In genomic region chr14:103700753-103701490, GRCh38 we compare ENCODE assay signal across 23 cellular contexts. TPM values are rescaled to one million over a fixed set of nuclear protein-coding genes. Genes with fewer than 3 reads are reported as not detected.
DNase-seq lines count a peak whose midpoint lies in the region; ATAC-seq, FAIRE-seq and TF ChIP-seq lines count a peak whose summit lies in the region.
"Had no signal": no experiment of that assay in that cellular context is flagged by ENCODE, and none has a peak within 500 bp of the region (broad histone marks: within the 10 kb centered on the region; RNA-seq: fewer than 3 reads in every experiment).

No MANE protein-coding gene starts in this region.

- intact Hi-C loops in activated CD4-positive, alpha-beta T cell treated with anti-CD3 and anti-CD28 coated beads for 36 hours (cut with DNase I, micrococcal nuclease), result no loop called here
- intact Hi-C loops in kidney (cut with DNase I), result no loop called here

- ATAC-seq in activated CD4-positive, alpha-beta T cell treated with anti-CD3 and anti-CD28 coated beads for 36 hours, result peak; percentile 23
- no peak for ATAC-seq in stimulated activated memory B cell treated with anti-CD40 and anti-IgM and Interleukin-4, amounts not matched to agents 10 μg/mL and 1 μg/mL and 100 μg/mL, for 72 hours
- ATAC-seq: HCT116 had no signal

- H3K4me1 Mint-ChIP-seq in activated CD4-positive, alpha-beta T cell treated with anti-CD3 and anti-CD28 coated beads for 36 hours, result no peaks in the 10 kb centered on the region
- peaks cover 14% of the 10 kb centered on the region for H3K4me1 Mint-ChIP-seq in astrocyte (ENCODE audit: low read depth, unreplicated experiment)
- H3K4me1 Mint-ChIP-seq in stimulated activated memory B cell treated with anti-CD40 and anti-IgM and Interleukin-4, amounts not matched to agents 10 μg/mL and 1 μg/mL and 100 μg/mL, for 72 hours, result peaks cover 87% of the 10 kb centered on the region

- no peak overlapping the region for H3K4me2 ChIP-seq in astrocyte (ENCODE audit: low read length)

- no peak for DNase-seq in activated CD4-positive, alpha-beta T cell treated with anti-CD3 and anti-CD28 coated beads for 36 hours
- DNase-seq in activated CD4-positive, alpha-beta T cell treated with anti-CD3 and anti-CD28 coated beads, Interleukin-2, amount 50 U/mL, for 1 hour, result no peak
- DNase-seq in astrocyte (ENCODE audit: low read depth) (no peak), kidney (peak; percentile 78), NCI-H446 treated with DMSO at 0.1 percent for 48 hours (lab: John Stamatoyannopoulos, UW) (no peak), DMS153 treated with DMSO at 0.1 percent for 48 hours (lab: John Stamatoyannopoulos, UW; ENCODE audit: unreplicated experiment) (no peak), medulla oblongata (ENCODE audit: extremely low spot score) (no peak)
- DNase-seq: 8988T; activated CD4-positive, alpha-beta T cell treated with anti-CD3 and anti-CD28 coated beads for 4 hours; activated effector memory CD4-positive, alpha-beta T cell treated with Interleukin-2 at 50 U/mL for 16 hours; effector CD8-positive, alpha-beta T cell; esophagus squamous epithelium; NCI-H1092; NCI-H2081 treated with DMSO at 0.1 percent for 48 hours; NCI-H524; stimulated activated CD4-positive, alpha-beta T cell treated with anti-CD3 and anti-CD28 coated beads, Interleukin-2, amount 100 ng/mL, for 48 hours; stomach had no signal

- peaks cover 42% of the 10 kb centered on the region for H3K79me2 ChIP-seq in astrocyte (ENCODE audit: insufficient read depth, low read length)

- no peaks in the 10 kb centered on the region for H3K9me3 ChIP-seq in astrocyte (ENCODE audit: insufficient read depth, low read depth, low read length)
- H3K9me3 ChIP-seq in kidney (ENCODE audit: control insufficient read depth in 1 of 2, low read length in 2 of 2), result no peaks in the 10 kb centered on the region
- H3K9me3 ChIP-seq: esophagus squamous epithelium, stomach had no signal

- peaks cover 77% of the 10 kb centered on the region for H4K20me1 ChIP-seq in astrocyte (ENCODE audit: insufficient read depth, low read length)

- H2AFZ ChIP-seq in astrocyte (ENCODE audit: low read depth, low read length), result no peak overlapping the region
- H2AFZ ChIP-seq: parathyroid adenoma had no signal

- H3K4me3 ChIP-seq in astrocyte (ENCODE audit: insufficient read depth, low read depth, low read length), result no peak overlapping the region
- no peak overlapping the region for H3K4me3 ChIP-seq in kidney (ENCODE audit: low read length in 2 of 2)
- H3K4me3 ChIP-seq: esophagus squamous epithelium, stomach had no signal

- no peak overlapping the region for H3K27ac ChIP-seq in astrocyte (ENCODE audit: low read depth, low read length)
- H3K27ac ChIP-seq in kidney (ENCODE audit: low read depth in 2 of 2, low read length in 2 of 2), result no peak overlapping the region
- H3K27ac ChIP-seq: C4-2B, parathyroid adenoma had no signal

- H3K9ac ChIP-seq in astrocyte (ENCODE audit: low read length) (no peak overlapping the region), kidney (ENCODE audit: low read length in 2 of 2) (no peak overlapping the region)
- H3K9ac ChIP-seq: parathyroid adenoma had no signal

- H3K4me3 Mint-ChIP-seq in activated CD4-positive, alpha-beta T cell treated with anti-CD3 and anti-CD28 coated beads for 36 hours, result no peak overlapping the region
- H3K4me3 Mint-ChIP-seq in astrocyte (ENCODE audit: unreplicated experiment), result no peak overlapping the region
- H3K4me3 Mint-ChIP-seq in stimulated activated memory B cell treated with anti-CD40 and anti-IgM and Interleukin-4, amounts not matched to agents 10 μg/mL and 1 μg/mL and 100 μg/mL, for 72 hours, result no peak overlapping the region

- H3K9me3 Mint-ChIP-seq in activated CD4-positive, alpha-beta T cell treated with anti-CD3 and anti-CD28 coated beads for 36 hours (ENCODE audit: low read depth), result no peaks in the 10 kb centered on the region
- H3K9me3 Mint-ChIP-seq in astrocyte (ENCODE audit: unreplicated experiment), result no peaks in the 10 kb centered on the region
- no peaks in the 10 kb centered on the region for H3K9me3 Mint-ChIP-seq in stimulated activated memory B cell treated with anti-CD40 and anti-IgM and Interleukin-4, amounts not matched to agents 10 μg/mL and 1 μg/mL and 100 μg/mL, for 72 hours

- TF ChIP-seq CTCF in astrocyte (IDR thresholded peaks at IDR 0.05; ENCODE audit: insufficient read depth, low read depth, low read length) (no peak), kidney (IDR thresholded peaks at IDR 0.05; ENCODE audit: borderline replicate concordance, extremely low read depth, insufficient read depth) (no peak)

- H3K27me3 ChIP-seq in astrocyte (ENCODE audit: insufficient read depth, low read length), result no peaks in the 10 kb centered on the region
- H3K27me3 ChIP-seq: esophagus squamous epithelium, stomach had no signal

- H3K4me1 ChIP-seq in astrocyte (ENCODE audit: insufficient read depth, low read length), result peaks cover 17% of the 10 kb centered on the region
- H3K4me1 ChIP-seq in kidney (ENCODE audit: control insufficient read depth in 1 of 2, insufficient read depth in 1 of 2, low read depth in 1 of 2, low read length in 2 of 2), result peaks cover 6 to 21% of the 10 kb centered on the region in 2 donors
- H3K4me1 ChIP-seq: parathyroid adenoma had no signal

- no peak for FAIRE-seq in astrocyte (lab: Jason Lieb, UNC)
- no peak for FAIRE-seq in kidney (lab: Jason Lieb, UNC)
- FAIRE-seq: G401.6, TTC549 had no signal

- no peak overlapping the region for H3K27ac Mint-ChIP-seq in activated CD4-positive, alpha-beta T cell treated with anti-CD3 and anti-CD28 coated beads for 36 hours
- peak overlapping the region; percentile 84 for H3K27ac Mint-ChIP-seq in astrocyte (ENCODE audit: unreplicated experiment)
- H3K27ac Mint-ChIP-seq in stimulated activated memory B cell treated with anti-CD40 and anti-IgM and Interleukin-4, amounts not matched to agents 10 μg/mL and 1 μg/mL and 100 μg/mL, for 72 hours, result peak overlapping the region; percentile 47

- H3K27me3 Mint-ChIP-seq in activated CD4-positive, alpha-beta T cell treated with anti-CD3 and anti-CD28 coated beads for 36 hours, result no peaks in the 10 kb centered on the region
- no peaks in the 10 kb centered on the region for H3K27me3 Mint-ChIP-seq in astrocyte (ENCODE audit: low read depth, unreplicated experiment)
- H3K27me3 Mint-ChIP-seq in stimulated activated memory B cell treated with anti-CD40 and anti-IgM and Interleukin-4, amounts not matched to agents 10 μg/mL and 1 μg/mL and 100 μg/mL, for 72 hours, result no peaks in the 10 kb centered on the region

- peaks cover 9% of the 10 kb centered on the region for H3K36me3 ChIP-seq in astrocyte (ENCODE audit: insufficient read depth, low read length)
- H3K36me3 ChIP-seq in kidney (ENCODE audit: control insufficient read depth in 1 of 2, insufficient read depth in 2 of 2, low read length in 2 of 2), result peaks cover 5 to 16% of the 10 kb centered on the region in 2 donors

- peaks cover 18% of the 10 kb centered on the region for H3K36me3 Mint-ChIP-seq in activated CD4-positive, alpha-beta T cell treated with anti-CD3 and anti-CD28 coated beads for 36 hours (ENCODE audit: low read depth)
- H3K36me3 Mint-ChIP-seq in astrocyte (ENCODE audit: low read depth, unreplicated experiment), result peaks cover 3% of the 10 kb centered on the region
- H3K36me3 Mint-ChIP-seq in stimulated activated memory B cell treated with anti-CD40 and anti-IgM and Interleukin-4, amounts not matched to agents 10 μg/mL and 1 μg/mL and 100 μg/mL, for 72 hours, result peaks cover 35% of the 10 kb centered on the region

- CTCF ChIA-PET in activated CD4-positive, alpha-beta T cell treated with anti-CD3 and anti-CD28 coated beads for 36 hours (lab: Charles Lee), result no interaction called here

- POLR2A ChIA-PET in activated CD4-positive, alpha-beta T cell treated with anti-CD3 and anti-CD28 coated beads for 36 hours (lab: Charles Lee), result interaction anchor here (1.2 kb wide), 1 partner anchor 15 kb away, joined by 3 read pairs; the partner anchor contains the start of genes XRCC3 and ZFYVE21

RNA-seq across cellular contexts. Expression of gene XRCC3, which starts 14.3 kb away (rescaled TPM):
- 10 to 100 TPM; 43.7 to 46.9 TPM for total RNA-seq in activated CD4-positive, alpha-beta T cell treated with anti-CD3 and anti-CD28 coated beads for 36 hours
- total RNA-seq in astrocyte, result 2.3 and 5.2 TPM in 2 replicates
- 6.3 TPM for total RNA-seq in kidney
- polyA plus RNA-seq in kidney (ENCODE audit: insufficient read depth, low read depth, low replicate concordance), result 2.8 TPM

RNA-seq across cellular contexts. Expression of gene ZFYVE21, which starts 14.7 kb away (rescaled TPM):
- 10 to 100 TPM; 10.1 to 12.7 TPM for total RNA-seq in activated CD4-positive, alpha-beta T cell treated with anti-CD3 and anti-CD28 coated beads for 36 hours
- total RNA-seq in astrocyte (41.7 and 42.0 TPM in 2 replicates), kidney (70.9 TPM)
- 67.8 TPM for polyA plus RNA-seq in kidney (ENCODE audit: insufficient read depth, low read depth, low replicate concordance)
